ENCODE assay signal across 15 cellular contexts in genomic region chr4:144499777-144500176, GRCh38.
DNase-seq lines count a peak whose midpoint lies in the region; ATAC-seq lines count a peak whose summit lies in the region.
"Had no signal": no experiment of that assay in that cellular context is flagged by ENCODE, and none has a peak within 500 bp of the region (broad histone marks: within the 10 kb centered on the region; RNA-seq: fewer than 3 reads in every experiment).

No MANE protein-coding gene starts in this region.

- in situ Hi-C loops in KBM-7 (cut with MboI; ENCODE audit: low pct_unique_long_range_greater_than_20kb, low sequenced_read_pairs): no loop called here

- no peak for DNase-seq in activated naive CD4-positive, alpha-beta T cell treated with anti-CD3 and anti-CD28 coated beads, Interleukin-2, amount 50 U/mL, for 16 hours
- DNase-seq in KBM-7 (no peak), occipital lobe (lab: John Stamatoyannopoulos, UW) (no peak)
- DNase-seq in stimulated activated CD4-positive, alpha-beta T cell treated with anti-CD3 and anti-CD28 coated beads, Interleukin-2, amount 100 ng/mL, for 24 hours: no peak
- DNase-seq: activated naive CD8-positive, alpha-beta T cell treated with anti-CD3 and anti-CD28 coated beads, Interleukin-2, amount 10 ng/mL, durations not matched to agents 7 days and 5 days; DMS79; H9; MM.1S; NCI-H2107; nucleus accumbens; small intestine had no signal

- ATAC-seq in GM18520 (IDR thresholded peaks at IDR 0.05; ENCODE audit: unreplicated experiment): peak; percentile 73
- peak; percentile 82 for ATAC-seq in GM21360 (IDR thresholded peaks at IDR 0.05; ENCODE audit: unreplicated experiment)
- ATAC-seq in HG02852 (IDR thresholded peaks at IDR 0.05; ENCODE audit: unreplicated experiment): peak; percentile 90
- peak; percentile 79 for ATAC-seq in HG03442 (IDR thresholded peaks at IDR 0.05; ENCODE audit: unreplicated experiment)
